8 cellular contexts compared by ENCODE assay signal in the genomic region with DNA sequence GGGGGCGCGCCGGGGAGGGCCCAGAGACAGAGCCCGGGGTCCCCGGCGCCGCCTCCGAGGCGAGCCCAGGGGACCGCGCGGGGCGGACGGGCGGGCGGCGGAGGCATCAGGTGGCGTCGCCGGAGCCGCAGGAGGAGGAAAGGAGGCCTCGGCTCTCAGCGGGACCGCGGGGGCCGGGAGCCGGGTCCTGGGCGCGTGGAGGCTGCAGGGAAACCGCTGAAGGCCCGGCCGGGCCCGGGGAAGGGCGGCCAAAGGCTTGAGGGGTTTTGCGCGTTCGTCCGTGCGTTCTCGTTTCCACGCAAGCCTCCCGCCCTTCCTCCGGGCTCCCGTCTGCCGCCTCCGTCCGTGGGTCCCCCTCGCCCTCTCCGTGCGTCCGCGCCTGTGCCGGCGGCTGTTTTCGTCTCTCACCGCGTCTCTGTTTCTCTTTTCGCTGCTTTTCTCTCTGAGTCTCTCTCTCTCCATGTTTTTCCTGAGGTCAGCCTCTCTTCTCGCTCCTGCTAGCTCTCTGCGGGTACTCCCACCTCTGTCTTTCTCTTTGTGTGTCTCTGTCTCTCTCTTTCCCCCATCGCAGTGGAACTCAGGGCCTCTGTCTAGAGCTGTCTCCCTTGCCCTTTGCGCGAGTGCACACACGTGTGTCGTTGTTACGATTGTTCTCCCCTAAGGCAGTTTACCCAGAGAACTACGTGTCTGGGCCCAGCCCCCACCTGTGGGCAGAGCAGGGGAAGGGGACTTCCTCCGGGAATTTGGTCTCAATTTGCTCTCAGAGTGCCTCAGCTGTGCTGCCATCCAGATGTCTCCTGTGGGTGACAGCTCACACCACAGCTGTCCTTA. TPM values are rescaled to one million over a fixed set of nuclear protein-coding genes. Genes with fewer than 3 reads are reported as not detected.
A peak's percentile ranks its signal among the peaks of the same experiment; 100 is the strongest.
DNase-seq lines count a peak whose midpoint lies in the region; ATAC-seq and TF ChIP-seq lines count a peak whose summit lies in the region.

No MANE protein-coding gene starts in this region.

- H3K9ac ChIP-seq in SK-N-SH: no peak overlapping the region

- no peaks in the 10 kb centered on the region for H3F3A ChIP-seq in SK-N-SH (replicated peaks; ENCODE audit: insufficient read depth)

- DNase-seq in GM10248 (ENCODE audit: extremely low spot score) (peak; percentile 21), SK-N-SH (no peak), gastrocnemius medialis (no peak), EL (no peak), hypothalamus (lab: John Stamatoyannopoulos, UW) (no peak), NCI-H1694 (lab: John Stamatoyannopoulos, UW) (no peak)

- intact Hi-C loops in gastrocnemius medialis (cut with DNase I; ENCODE audit: low total_unique reads): no loop called here

- no peaks in the 10 kb centered on the region for H3K79me2 ChIP-seq in SK-N-SH (ENCODE audit: insufficient read depth)

- ATAC-seq in gastrocnemius medialis (no peak), HG02759 (IDR thresholded peaks at IDR 0.05; ENCODE audit: unreplicated experiment) (no peak)

- H3K4me2 ChIP-seq in SK-N-SH: peak overlapping the region; percentile 37; the same call in 1 of the 2 replicates

- CTCF ChIA-PET in GM10248 (lab: Yijun Ruan, JAX) (interaction anchor here (0.9 to 6.6 kb wide), 7 partner anchors 11 to 203 kb away, joined by 3 to 39 read pairs (median 3); no protein-coding TSS in a partner anchor), SK-N-SH (lab: Yijun Ruan, JAX) (interaction anchor here (1.0 kb wide), 1 partner anchor 33 kb away, joined by 4 read pairs; no protein-coding TSS in a partner anchor)

- POLR2A ChIA-PET in GM10248 (lab: Yijun Ruan, JAX) (interaction anchor here (0.7 to 4.6 kb wide), 14 partner anchors 10 to 245 kb away, joined by 3 to 93 read pairs (median 8); a partner anchor contains a TSS), SK-N-SH (lab: Yijun Ruan, JAX) (no interaction called here)

- TF ChIP-seq CTCF in GM10248 (IDR thresholded peaks at IDR 0.05; ENCODE audit: control extremely low read depth, extremely low read depth, low read depth, missing control alignments) (no peak), SK-N-SH (IDR thresholded peaks at IDR 0.05) (no peak), gastrocnemius medialis (IDR thresholded peaks at IDR 0.05 in 4 of 5, conservative IDR thresholded peaks at IDR 0.05 in 1 of 5) (no peak)

- H3K36me3 ChIP-seq in SK-N-SH (replicated peaks in 1 of 2; ENCODE audit: control insufficient read depth in 1 of 2, insufficient read depth in 2 of 2, low read length in 1 of 2) (no peaks in the 10 kb centered on the region), esophagus (ENCODE audit: control insufficient read depth in 2 of 2, insufficient read depth in 2 of 2, low read length in 1 of 2) (no peaks in the 10 kb centered on the region), gastrocnemius medialis (no peaks in the 10 kb centered on the region)

- H3K9me3 ChIP-seq in SK-N-SH (no peaks in the 10 kb centered on the region), esophagus (ENCODE audit: control insufficient read depth in 2 of 2, insufficient read depth in 1 of 2, low read depth in 1 of 2, low read length in 1 of 2) (no peaks in the 10 kb centered on the region), gastrocnemius medialis (no peaks in the 10 kb centered on the region)

- TF ChIP-seq POLR2A in gastrocnemius medialis (IDR thresholded peaks at IDR 0.05): no peak

- no peak for TF ChIP-seq RAD21 in SK-N-SH (IDR thresholded peaks at IDR 0.05; ENCODE audit: low read length)

- no peak for TF ChIP-seq EP300 in SK-N-SH (IDR thresholded peaks at IDR 0.05; ENCODE audit: borderline replicate concordance in 1 of 2, low read depth in 1 of 2, low read length in 1 of 2)

- no peaks in the 10 kb centered on the region for H4K20me1 ChIP-seq in SK-N-SH (ENCODE audit: insufficient read depth)

- no peaks in the 10 kb centered on the region for H3K4me1 ChIP-seq in SK-N-SH (ENCODE audit: control insufficient read depth in 1 of 2, insufficient read depth in 2 of 2, low read depth in 1 of 2, low read length in 1 of 2)
- peaks cover 14 to 20% of the 10 kb centered on the region in 2 donors for H3K4me1 ChIP-seq in esophagus (ENCODE audit: control insufficient read depth in 2 of 2, insufficient read depth in 2 of 2, low read length in 1 of 2)
- peaks cover 5 to 20% of the 10 kb centered on the region in 2 donors for H3K4me1 ChIP-seq in gastrocnemius medialis

- H3K27me3 ChIP-seq in SK-N-SH (ENCODE audit: insufficient read depth) (peaks cover 90% of the 10 kb centered on the region), esophagus (ENCODE audit: control insufficient read depth in 1 of 2, insufficient read depth in 2 of 2, low read length in 2 of 2) (peaks cover 0 to 26% of the 10 kb centered on the region in 2 donors), gastrocnemius medialis (peaks cover 66 to 80% (median 75%) of the 10 kb centered on the region in 3 donors)

- 9% methylated on average over 26 of the region's 68 CpGs for WGBS in SK-N-SH (ENCODE audit: low lambda C conversion rate)
- WGBS in esophagus, 2 donors: 3 to 5% methylated on average over 63 to 68 of the region's 68 CpGs

- no peak overlapping the region for H2AFZ ChIP-seq in SK-N-SH (ENCODE audit: low read depth)

- no peak overlapping the region for H3K4me3 ChIP-seq in SK-N-SH (ENCODE audit: low read depth in 2 of 2, low read length in 1 of 2)
- peak overlapping the region; percentile 47 to 58 for H3K4me3 ChIP-seq in esophagus (ENCODE audit: low read depth in 1 of 2, low read length in 2 of 2)
- H3K4me3 ChIP-seq in gastrocnemius medialis: peak overlapping the region in 3 of 4 donors; percentile 19 to 45 (median 21)

- in situ Hi-C loops in gastrocnemius medialis (cut with MboI; ENCODE audit: low sequenced_read_pairs in 4 of 4): no loop called here

- no peaks in the 10 kb centered on the region for H3K9me2 ChIP-seq in SK-N-SH

- H3K27ac ChIP-seq in SK-N-SH (ENCODE audit: low read depth in 2 of 2, low read length in 1 of 2): no peak overlapping the region
- H3K27ac ChIP-seq in esophagus (ENCODE audit: low read depth in 2 of 2, low read length in 1 of 2): no peak overlapping the region
- H3K27ac ChIP-seq in gastrocnemius medialis: no peak overlapping the region

TF ChIP-seq in SK-N-SH, 30 proteins besides CTCF, POLR2A, EP300 and RAD21 (continues in another document):
- TF ChIP-seq, protein P1, sequence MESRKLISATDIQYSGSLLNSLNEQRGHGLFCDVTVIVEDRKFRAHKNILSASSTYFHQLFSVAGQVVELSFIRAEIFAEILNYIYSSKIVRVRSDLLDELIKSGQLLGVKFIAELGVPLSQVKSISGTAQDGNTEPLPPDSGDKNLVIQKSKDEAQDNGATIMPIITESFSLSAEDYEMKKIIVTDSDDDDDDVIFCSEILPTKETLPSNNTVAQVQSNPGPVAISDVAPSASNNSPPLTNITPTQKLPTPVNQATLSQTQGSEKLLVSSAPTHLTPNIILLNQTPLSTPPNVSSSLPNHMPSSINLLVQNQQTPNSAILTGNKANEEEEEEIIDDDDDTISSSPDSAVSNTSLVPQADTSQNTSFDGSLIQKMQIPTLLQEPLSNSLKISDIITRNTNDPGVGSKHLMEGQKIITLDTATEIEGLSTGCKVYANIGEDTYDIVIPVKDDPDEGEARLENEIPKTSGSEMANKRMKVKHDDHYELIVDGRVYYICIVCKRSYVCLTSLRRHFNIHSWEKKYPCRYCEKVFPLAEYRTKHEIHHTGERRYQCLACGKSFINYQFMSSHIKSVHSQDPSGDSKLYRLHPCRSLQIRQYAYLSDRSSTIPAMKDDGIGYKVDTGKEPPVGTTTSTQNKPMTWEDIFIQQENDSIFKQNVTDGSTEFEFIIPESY (IDR thresholded peaks at IDR 0.05; ENCODE audit: borderline replicate concordance, low read depth): no peak
- TF ChIP-seq, protein P2, sequence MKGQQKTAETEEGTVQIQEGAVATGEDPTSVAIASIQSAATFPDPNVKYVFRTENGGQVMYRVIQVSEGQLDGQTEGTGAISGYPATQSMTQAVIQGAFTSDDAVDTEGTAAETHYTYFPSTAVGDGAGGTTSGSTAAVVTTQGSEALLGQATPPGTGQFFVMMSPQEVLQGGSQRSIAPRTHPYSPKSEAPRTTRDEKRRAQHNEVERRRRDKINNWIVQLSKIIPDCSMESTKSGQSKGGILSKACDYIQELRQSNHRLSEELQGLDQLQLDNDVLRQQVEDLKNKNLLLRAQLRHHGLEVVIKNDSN (IDR thresholded peaks at IDR 0.05; ENCODE audit: borderline replicate concordance, low read depth): no peak
- TF ChIP-seq SMC3 (IDR thresholded peaks at IDR 0.05; ENCODE audit: low read depth, low read length): no peak
- TF ChIP-seq, protein P3, sequence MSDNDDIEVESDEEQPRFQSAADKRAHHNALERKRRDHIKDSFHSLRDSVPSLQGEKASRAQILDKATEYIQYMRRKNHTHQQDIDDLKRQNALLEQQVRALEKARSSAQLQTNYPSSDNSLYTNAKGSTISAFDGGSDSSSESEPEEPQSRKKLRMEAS (IDR thresholded peaks at IDR 0.05; ENCODE audit: low read depth): no peak
- TF ChIP-seq RFX5 (IDR thresholded peaks at IDR 0.05; ENCODE audit: low read length): no peak
- TF ChIP-seq GABPA (IDR thresholded peaks at IDR 0.05; ENCODE audit: low read depth): no peak
- no peak for TF ChIP-seq YY1 (IDR thresholded peaks at IDR 0.05; ENCODE audit: low read depth)
- no peak for TF ChIP-seq CHD2 (IDR thresholded peaks at IDR 0.05; ENCODE audit: low read length, partially characterized antibody)
- TF ChIP-seq NRF1 (IDR thresholded peaks at IDR 0.05; ENCODE audit: low read depth, low read length): no peak
- TF ChIP-seq MEF2A (IDR thresholded peaks at IDR 0.05; ENCODE audit: borderline replicate concordance, low read depth): no peak
- TF ChIP-seq GATA2 (CRISPR knock-in tag; IDR thresholded peaks at IDR 0.05): no peak
- TF ChIP-seq POLR2AphosphoS5 (IDR thresholded peaks at IDR 0.05; ENCODE audit: low read depth, low read length): no peak

RNA-seq across cellular contexts. Expression of a gene that starts 2.1 kb away (rescaled TPM):
- polyA plus RNA-seq in SK-N-SH (2012; rRNA removed) (not detected in 2 replicates), esophagus (under 1 TPM; 0.27 to 0.28 TPM)
- polyA plus RNA-seq in SK-N-SH (2012; cell fraction: cytosol; rRNA removed): under 0.01 TPM in 1 of 2 replicates, not detected in the other
- 0.01 TPM in 1 of 2 replicates, not detected in the other for polyA plus RNA-seq in SK-N-SH (2012; cell fraction: nucleus; rRNA removed)
- total RNA-seq in gastrocnemius medialis: under 1 TPM in 3 of 4 donors, not detected in 1; 0.26 to 0.56 (median 0.31) TPM

Comparison
In these comparisons a context has a peak if more than half of its experiments do, and no peak if none do; other contexts are left out.
1. H3K4me3 ChIP-seq: peak in esophagus (2 of 2) and gastrocnemius medialis (3 of 4); none in SK-N-SH (0 of 2).